Comparison of ENCODE assay signal across 1 cellular context in genomic region chr3:114706591-114707224, GRCh38.
TF ChIP-seq lines count a peak whose summit lies in the region.

No MANE protein-coding gene starts in this region.

TF ChIP-seq in HepG2, 621 proteins besides CTCF, POLR2A, EP300 and RAD21 (continued from another document and continues in another):
- TF ChIP-seq ZNF280B (CRISPR knock-in tag; IDR thresholded peaks at IDR 0.05; ENCODE audit: borderline replicate concordance) (no peak), NCOA2 (CRISPR knock-in tag; IDR thresholded peaks at IDR 0.05) (peak; percentile 93), ZSCAN25 (CRISPR knock-in tag; IDR thresholded peaks at IDR 0.05) (no peak), ZNF431 (CRISPR knock-in tag; IDR thresholded peaks at IDR 0.05; ENCODE audit: borderline replicate concordance, low read depth) (no peak), PAWR (CRISPR knock-in tag; IDR thresholded peaks at IDR 0.05; ENCODE audit: borderline replicate concordance) (no peak), ATM (IDR thresholded peaks at IDR 0.05; ENCODE audit: borderline replicate concordance) (no peak), HDAC2 (CRISPR knock-in tag; IDR thresholded peaks at IDR 0.05) (peak; percentile 81; the same call in 1 of the 2 replicates), ZNF503 (CRISPR knock-in tag; IDR thresholded peaks at IDR 0.05) (peak; percentile 89), KMT2B (CRISPR knock-in tag; IDR thresholded peaks at IDR 0.05) (0 out of 2 replicates have a peak, but pooled peaks have one; percentile 44), GMEB1 (CRISPR knock-in tag; IDR thresholded peaks at IDR 0.05; ENCODE audit: borderline replicate concordance) (no peak), SMYD3 (CRISPR knock-in tag; IDR thresholded peaks at IDR 0.05) (no peak), ZNF772 (CRISPR knock-in tag; IDR thresholded peaks at IDR 0.05) (no peak), NR1H2 (CRISPR knock-in tag; IDR thresholded peaks at IDR 0.05; ENCODE audit: borderline replicate concordance, low read depth) (no peak), ZNF30 (CRISPR knock-in tag; IDR thresholded peaks at IDR 0.05) (no peak), ZNF607 (CRISPR knock-in tag; IDR thresholded peaks at IDR 0.05; ENCODE audit: borderline replicate concordance) (no peak), TOE1 (CRISPR knock-in tag; IDR thresholded peaks at IDR 0.05) (no peak), ZFP37 (CRISPR knock-in tag; IDR thresholded peaks at IDR 0.05; ENCODE audit: borderline replicate concordance) (no peak), ZNF430 (CRISPR knock-in tag; IDR thresholded peaks at IDR 0.05) (0 out of 2 replicates have a peak, but pooled peaks have one; percentile 41), ZNF703 (CRISPR knock-in tag; IDR thresholded peaks at IDR 0.05; ENCODE audit: borderline replicate concordance) (no peak), RARA (CRISPR knock-in tag; IDR thresholded peaks at IDR 0.05) (peak; percentile 99), JARID2 (CRISPR knock-in tag; IDR thresholded peaks at IDR 0.05; ENCODE audit: insufficient replicate concordance) (no peak), ELF4 (CRISPR knock-in tag; IDR thresholded peaks at IDR 0.05; ENCODE audit: borderline replicate concordance) (no peak), ZNF678 (CRISPR knock-in tag; IDR thresholded peaks at IDR 0.05) (no peak), ONECUT2 (CRISPR knock-in tag; IDR thresholded peaks at IDR 0.05) (no peak), ZBTB20 (CRISPR knock-in tag; IDR thresholded peaks at IDR 0.05; ENCODE audit: borderline replicate concordance, low read depth) (peak; percentile 87; the same call in 1 of the 2 replicates), MTF1 (CRISPR knock-in tag; IDR thresholded peaks at IDR 0.05) (no peak), IKZF1 (IDR thresholded peaks at IDR 0.05) (no peak), RNF219 (CRISPR knock-in tag; IDR thresholded peaks at IDR 0.05) (no peak), PAXIP1 (CRISPR knock-in tag; conservative IDR thresholded peaks at IDR 0.05) (peak; percentile 87), HNRNPK (IDR thresholded peaks at IDR 0.05; ENCODE audit: low read depth, low read length, poor library complexity, severe bottlenecking) (peak; percentile 12), TAF1 (CRISPR knock-in tag; IDR thresholded peaks at IDR 0.05) (no peak), NPAS2 (CRISPR knock-in tag; IDR thresholded peaks at IDR 0.05; ENCODE audit: borderline replicate concordance) (no peak), SYNCRIP (IDR thresholded peaks at IDR 0.05; ENCODE audit: insufficient read depth, low read depth, low read length) (no peak), SETDB1 (CRISPR knock-in tag; IDR thresholded peaks at IDR 0.05; ENCODE audit: borderline replicate concordance) (no peak), U2AF2 (IDR thresholded peaks at IDR 0.05; ENCODE audit: low read depth, low read length) (no peak), LCORL (IDR thresholded peaks at IDR 0.05) (peak; percentile 20; the same call in 1 of the 2 replicates), LCORL (CRISPR knock-in tag; IDR thresholded peaks at IDR 0.05) (peak; percentile 78; the same call in 1 of the 2 replicates), PAX8 (CRISPR knock-in tag; IDR thresholded peaks at IDR 0.05; ENCODE audit: borderline replicate concordance) (no peak), NCOA5 (CRISPR knock-in tag; IDR thresholded peaks at IDR 0.05) (no peak), SP4 (CRISPR knock-in tag; IDR thresholded peaks at IDR 0.05) (no peak), ZNF549 (CRISPR knock-in tag; IDR thresholded peaks at IDR 0.05) (no peak), SMAD9 (CRISPR knock-in tag; IDR thresholded peaks at IDR 0.05) (no peak), RFX5 (IDR thresholded peaks at IDR 0.05; ENCODE audit: low read depth, low read length) (no peak), ZNF768 (CRISPR knock-in tag; IDR thresholded peaks at IDR 0.05) (no peak), PTBP1 (IDR thresholded peaks at IDR 0.05; ENCODE audit: low read depth, low read length, poor library complexity, severe bottlenecking) (no peak), ZHX1 (CRISPR knock-in tag; IDR thresholded peaks at IDR 0.05; ENCODE audit: low read depth) (no peak; the same call in 1 of the 2 replicates), ZNF501 (CRISPR knock-in tag; IDR thresholded peaks at IDR 0.05) (no peak), FIP1L1 (IDR thresholded peaks at IDR 0.05; ENCODE audit: borderline replicate concordance, insufficient read depth, low read depth, low read length) (no peak), MAFG (CRISPR knock-in tag; IDR thresholded peaks at IDR 0.05) (no peak), ZBTB1 (CRISPR knock-in tag; IDR thresholded peaks at IDR 0.05; ENCODE audit: borderline replicate concordance) (no peak), SALL2 (CRISPR knock-in tag; IDR thresholded peaks at IDR 0.05) (no peak), ZNF326 (CRISPR knock-in tag; IDR thresholded peaks at IDR 0.05; ENCODE audit: borderline replicate concordance) (no peak), ZNF558 (CRISPR knock-in tag; IDR thresholded peaks at IDR 0.05; ENCODE audit: borderline replicate concordance) (no peak), JUND (CRISPR knock-in tag; IDR thresholded peaks at IDR 0.05) (peak; percentile 94), MYPOP (CRISPR knock-in tag; IDR thresholded peaks at IDR 0.05) (peak; percentile 68; the same call in 1 of the 2 replicates), TARDBP (CRISPR knock-in tag; IDR thresholded peaks at IDR 0.05) (0 out of 2 replicates have a peak, but pooled peaks have one; percentile 52), KDM4B (CRISPR knock-in tag; IDR thresholded peaks at IDR 0.05) (0 out of 2 replicates have a peak, but pooled peaks have one; percentile 60), ZBTB2 (CRISPR knock-in tag; IDR thresholded peaks at IDR 0.05; ENCODE audit: low read depth) (no peak), ZNF562 (CRISPR knock-in tag; IDR thresholded peaks at IDR 0.05; ENCODE audit: borderline replicate concordance) (no peak), ZNF317 (CRISPR knock-in tag; IDR thresholded peaks at IDR 0.05) (peak; percentile 39; the same call in 1 of the 2 replicates)
